In the genomic region with DNA sequence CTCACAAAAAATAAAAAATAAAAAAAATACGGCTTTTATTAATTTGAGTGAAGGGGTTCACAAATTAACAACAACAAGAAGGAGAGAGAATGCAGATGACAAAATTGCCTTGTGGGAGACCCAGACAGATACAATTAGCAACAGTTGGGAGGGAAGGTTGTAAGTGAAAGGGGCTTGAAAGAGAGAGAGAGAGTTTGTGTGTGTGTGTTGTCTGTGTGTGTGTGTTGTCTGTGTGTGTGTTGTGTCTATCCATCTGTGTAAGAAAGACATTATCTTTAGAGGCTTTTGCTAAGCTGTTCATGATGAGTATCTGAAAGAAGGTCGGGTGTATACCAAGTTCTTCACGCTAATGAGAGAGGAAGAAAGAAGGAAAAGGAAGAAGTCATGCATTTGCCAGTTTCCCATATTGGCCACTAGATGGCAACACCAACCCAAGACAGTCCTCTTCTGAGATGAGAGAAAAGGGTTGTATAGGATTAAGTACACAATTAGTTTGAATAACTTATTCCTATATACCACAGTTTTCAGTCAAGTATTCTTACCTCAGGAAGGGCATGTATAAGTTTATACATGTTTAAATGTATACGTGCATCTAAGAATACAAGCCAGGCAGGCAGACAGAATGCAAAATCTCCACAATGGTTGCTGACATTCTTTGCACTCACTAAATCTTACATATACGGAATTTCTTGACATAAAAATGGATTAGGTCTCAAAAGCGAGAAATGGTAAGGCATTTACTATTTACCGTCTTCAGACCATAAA, we compare ENCODE assay signal across 1 cellular context.
TF ChIP-seq lines count a peak whose summit lies in the region.

No MANE protein-coding gene starts in this region.

TF ChIP-seq in HepG2, 621 proteins besides CTCF, POLR2A, EP300 and RAD21 (continued from another document):
- TF ChIP-seq, protein P1, sequence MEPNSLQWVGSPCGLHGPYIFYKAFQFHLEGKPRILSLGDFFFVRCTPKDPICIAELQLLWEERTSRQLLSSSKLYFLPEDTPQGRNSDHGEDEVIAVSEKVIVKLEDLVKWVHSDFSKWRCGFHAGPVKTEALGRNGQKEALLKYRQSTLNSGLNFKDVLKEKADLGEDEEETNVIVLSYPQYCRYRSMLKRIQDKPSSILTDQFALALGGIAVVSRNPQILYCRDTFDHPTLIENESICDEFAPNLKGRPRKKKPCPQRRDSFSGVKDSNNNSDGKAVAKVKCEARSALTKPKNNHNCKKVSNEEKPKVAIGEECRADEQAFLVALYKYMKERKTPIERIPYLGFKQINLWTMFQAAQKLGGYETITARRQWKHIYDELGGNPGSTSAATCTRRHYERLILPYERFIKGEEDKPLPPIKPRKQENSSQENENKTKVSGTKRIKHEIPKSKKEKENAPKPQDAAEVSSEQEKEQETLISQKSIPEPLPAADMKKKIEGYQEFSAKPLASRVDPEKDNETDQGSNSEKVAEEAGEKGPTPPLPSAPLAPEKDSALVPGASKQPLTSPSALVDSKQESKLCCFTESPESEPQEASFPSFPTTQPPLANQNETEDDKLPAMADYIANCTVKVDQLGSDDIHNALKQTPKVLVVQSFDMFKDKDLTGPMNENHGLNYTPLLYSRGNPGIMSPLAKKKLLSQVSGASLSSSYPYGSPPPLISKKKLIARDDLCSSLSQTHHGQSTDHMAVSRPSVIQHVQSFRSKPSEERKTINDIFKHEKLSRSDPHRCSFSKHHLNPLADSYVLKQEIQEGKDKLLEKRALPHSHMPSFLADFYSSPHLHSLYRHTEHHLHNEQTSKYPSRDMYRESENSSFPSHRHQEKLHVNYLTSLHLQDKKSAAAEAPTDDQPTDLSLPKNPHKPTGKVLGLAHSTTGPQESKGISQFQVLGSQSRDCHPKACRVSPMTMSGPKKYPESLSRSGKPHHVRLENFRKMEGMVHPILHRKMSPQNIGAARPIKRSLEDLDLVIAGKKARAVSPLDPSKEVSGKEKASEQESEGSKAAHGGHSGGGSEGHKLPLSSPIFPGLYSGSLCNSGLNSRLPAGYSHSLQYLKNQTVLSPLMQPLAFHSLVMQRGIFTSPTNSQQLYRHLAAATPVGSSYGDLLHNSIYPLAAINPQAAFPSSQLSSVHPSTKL (CRISPR knock-in tag; IDR thresholded peaks at IDR 0.05) = peak; percentile 38; the same call in 1 of the 2 replicates
- no peak for TF ChIP-seq SIX4 (CRISPR knock-in tag; IDR thresholded peaks at IDR 0.05)
- TF ChIP-seq, protein P2, sequence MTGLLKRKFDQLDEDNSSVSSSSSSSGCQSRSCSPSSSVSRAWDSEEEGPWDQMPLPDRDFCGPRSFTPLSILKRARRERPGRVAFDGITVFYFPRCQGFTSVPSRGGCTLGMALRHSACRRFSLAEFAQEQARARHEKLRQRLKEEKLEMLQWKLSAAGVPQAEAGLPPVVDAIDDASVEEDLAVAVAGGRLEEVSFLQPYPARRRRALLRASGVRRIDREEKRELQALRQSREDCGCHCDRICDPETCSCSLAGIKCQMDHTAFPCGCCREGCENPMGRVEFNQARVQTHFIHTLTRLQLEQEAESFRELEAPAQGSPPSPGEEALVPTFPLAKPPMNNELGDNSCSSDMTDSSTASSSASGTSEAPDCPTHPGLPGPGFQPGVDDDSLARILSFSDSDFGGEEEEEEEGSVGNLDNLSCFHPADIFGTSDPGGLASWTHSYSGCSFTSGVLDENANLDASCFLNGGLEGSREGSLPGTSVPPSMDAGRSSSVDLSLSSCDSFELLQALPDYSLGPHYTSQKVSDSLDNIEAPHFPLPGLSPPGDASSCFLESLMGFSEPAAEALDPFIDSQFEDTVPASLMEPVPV (CRISPR knock-in tag; IDR thresholded peaks at IDR 0.05) = 0 out of 2 replicates have a peak, but pooled peaks have one; percentile 31
- TF ChIP-seq SRSF9 (IDR thresholded peaks at IDR 0.05; ENCODE audit: borderline replicate concordance, insufficient read depth, low read depth, low read length, poor library complexity, severe bottlenecking) = no peak
- TF ChIP-seq ZNF335 (CRISPR knock-in tag; IDR thresholded peaks at IDR 0.05) = 0 out of 2 replicates have a peak, but pooled peaks have one; percentile 10
- peak; percentile 69; the same call in 1 of the 2 replicates for TF ChIP-seq MIXL1 (CRISPR knock-in tag; IDR thresholded peaks at IDR 0.05)
- TF ChIP-seq AKAP8 (CRISPR knock-in tag; IDR thresholded peaks at IDR 0.05) = no peak
- TF ChIP-seq GABPA (IDR thresholded peaks at IDR 0.05; ENCODE audit: low read depth, low read length) = no peak
- 0 out of 2 replicates have a peak, but pooled peaks have one; percentile 25 for TF ChIP-seq GABPA (CRISPR knock-in tag; IDR thresholded peaks at IDR 0.05; ENCODE audit: low read depth)
- TF ChIP-seq NFIB (CRISPR knock-in tag; IDR thresholded peaks at IDR 0.05; ENCODE audit: borderline replicate concordance) = no peak
- TF ChIP-seq CCAR2 (optimal IDR thresholded peaks at IDR 0.05; ENCODE audit: low read depth, low read length) = no peak
- no peak for TF ChIP-seq ZFY (CRISPR knock-in tag; IDR thresholded peaks at IDR 0.05)
- 0 out of 2 replicates have a peak, but pooled peaks have one; percentile 21 for TF ChIP-seq ZNF614 (CRISPR knock-in tag; IDR thresholded peaks at IDR 0.05; ENCODE audit: borderline replicate concordance)
- TF ChIP-seq PAX8 (CRISPR knock-in tag; IDR thresholded peaks at IDR 0.05; ENCODE audit: borderline replicate concordance) = 0 out of 2 replicates have a peak, but pooled peaks have one; percentile 33
- no peak for TF ChIP-seq ZNF124 (CRISPR knock-in tag; IDR thresholded peaks at IDR 0.05)
- TF ChIP-seq, protein P3, sequence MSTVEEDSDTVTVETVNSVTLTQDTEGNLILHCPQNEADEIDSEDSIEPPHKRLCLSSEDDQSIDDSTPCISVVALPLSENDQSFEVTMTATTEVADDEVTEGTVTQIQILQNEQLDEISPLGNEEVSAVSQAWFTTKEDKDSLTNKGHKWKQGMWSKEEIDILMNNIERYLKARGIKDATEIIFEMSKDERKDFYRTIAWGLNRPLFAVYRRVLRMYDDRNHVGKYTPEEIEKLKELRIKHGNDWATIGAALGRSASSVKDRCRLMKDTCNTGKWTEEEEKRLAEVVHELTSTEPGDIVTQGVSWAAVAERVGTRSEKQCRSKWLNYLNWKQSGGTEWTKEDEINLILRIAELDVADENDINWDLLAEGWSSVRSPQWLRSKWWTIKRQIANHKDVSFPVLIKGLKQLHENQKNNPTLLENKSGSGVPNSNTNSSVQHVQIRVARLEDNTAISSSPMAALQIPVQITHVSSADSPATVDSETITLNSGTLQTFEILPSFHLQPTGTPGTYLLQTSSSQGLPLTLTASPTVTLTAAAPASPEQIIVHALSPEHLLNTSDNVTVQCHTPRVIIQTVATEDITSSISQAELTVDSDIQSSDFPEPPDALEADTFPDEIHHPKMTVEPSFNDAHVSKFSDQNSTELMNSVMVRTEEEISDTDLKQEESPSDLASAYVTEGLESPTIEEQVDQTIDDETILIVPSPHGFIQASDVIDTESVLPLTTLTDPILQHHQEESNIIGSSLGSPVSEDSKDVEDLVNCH (CRISPR knock-in tag; IDR thresholded peaks at IDR 0.05) = 0 out of 2 replicates have a peak, but pooled peaks have one; percentile 44
- peak; percentile 26; the same call in 1 of the 2 replicates for TF ChIP-seq SMAD3 (CRISPR knock-in tag; IDR thresholded peaks at IDR 0.05)
- no peak for TF ChIP-seq RCOR2 (CRISPR knock-in tag; IDR thresholded peaks at IDR 0.05)
- no peak for TF ChIP-seq RBFOX2 (IDR thresholded peaks at IDR 0.05; ENCODE audit: low read depth, low read length)
- TF ChIP-seq ZNF138 (CRISPR knock-in tag; IDR thresholded peaks at IDR 0.05; ENCODE audit: low read depth) = no peak
- TF ChIP-seq SP140L (CRISPR knock-in tag; IDR thresholded peaks at IDR 0.05; ENCODE audit: borderline replicate concordance) = 0 out of 2 replicates have a peak, but pooled peaks have one; percentile 45
- peak; percentile 71; the same call in 1 of the 2 replicates for TF ChIP-seq ARID2 (CRISPR knock-in tag; IDR thresholded peaks at IDR 0.05; ENCODE audit: borderline replicate concordance)
- no peak for TF ChIP-seq ZNF776 (CRISPR knock-in tag; IDR thresholded peaks at IDR 0.05)
- peak; percentile 92 for TF ChIP-seq STAG1 (CRISPR knock-in tag; IDR thresholded peaks at IDR 0.05)
- TF ChIP-seq SMC3 (IDR thresholded peaks at IDR 0.05; ENCODE audit: low read length) = peak; percentile 90
- TF ChIP-seq IRF2 (CRISPR knock-in tag; IDR thresholded peaks at IDR 0.05) = peak; percentile 63; the same call in 1 of the 2 replicates
